32 cellular contexts compared by ENCODE assay signal in the genomic region with DNA sequence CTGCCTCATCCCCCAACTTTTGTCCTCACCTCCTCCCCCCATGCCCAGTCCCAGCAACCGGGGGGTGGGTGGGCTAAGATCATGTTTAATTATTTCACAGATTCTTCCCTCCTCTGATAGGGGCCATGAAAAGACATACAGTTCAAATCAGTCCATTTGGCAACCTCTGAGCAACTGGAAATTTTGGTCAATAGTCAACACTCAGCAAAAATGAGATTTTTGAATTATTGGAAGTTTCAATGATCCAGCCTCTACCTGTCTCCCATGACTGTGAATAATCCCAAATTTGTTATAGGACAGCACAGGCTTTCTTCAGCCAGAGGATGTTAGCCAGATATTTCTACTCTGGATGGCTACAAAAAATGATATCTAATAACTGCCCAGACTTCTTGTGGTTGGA.
DNase-seq lines count a peak whose midpoint lies in the region; ATAC-seq, FAIRE-seq and TF ChIP-seq lines count a peak whose summit lies in the region.
"Had no signal": no experiment of that assay in that cellular context is flagged by ENCODE, and none has a peak within 500 bp of the region (broad histone marks: within the 10 kb centered on the region; RNA-seq: fewer than 3 reads in every experiment).

No MANE protein-coding gene starts in this region.

- H3K79me2 ChIP-seq in HepG2 (ENCODE audit: insufficient read depth, low read length), result no peaks in the 10 kb centered on the region

- no peak for TF ChIP-seq POLR2A in HepG2 (IDR thresholded peaks at IDR 0.05; ENCODE audit: insufficient read depth in 1 of 2, low read depth in 2 of 2, low read length in 2 of 2)
- TF ChIP-seq POLR2A in right lobe of liver (IDR thresholded peaks at IDR 0.05), result no peak
- no peak for TF ChIP-seq POLR2A in A549 (IDR thresholded peaks at IDR 0.05; ENCODE audit: low read length)
- no peak for TF ChIP-seq POLR2A in IMR-90 (IDR thresholded peaks at IDR 0.05; ENCODE audit: low read depth, low read length)

- H3K79me1 ChIP-seq in IMR-90 (ENCODE audit: low read depth in 1 of 2, low read length in 2 of 2), result no peaks in the 10 kb centered on the region

- BruUV-seq in HepG2 (replicated peaks; lab: Mats Ljungman, UMichigan) (no TSS peak), IMR-90 (replicated peaks; lab: Mats Ljungman, UMichigan) (no TSS peak)

- H2BK20ac ChIP-seq in IMR-90 (ENCODE audit: low read depth, low read length), result no peak overlapping the region

- no peak overlapping the region for H3K56ac ChIP-seq in IMR-90 (ENCODE audit: extremely low read depth, insufficient read depth, low read length)

- no peak overlapping the region for H2AK9ac ChIP-seq in IMR-90 (replicated peaks; ENCODE audit: low read depth, low read length, poor library complexity)

- no peak for TF ChIP-seq CTCF in HepG2 (CRISPR knock-in tag; IDR thresholded peaks at IDR 0.05)
- TF ChIP-seq CTCF in right lobe of liver (IDR thresholded peaks at IDR 0.05), result no peak
- TF ChIP-seq CTCF in A549 (IDR thresholded peaks at IDR 0.05), result no peak
- TF ChIP-seq CTCF in IMR-90 (conservative IDR thresholded peaks at IDR 0.05; ENCODE audit: low read depth, low read length), result no peak

- H4K20me1 ChIP-seq in HepG2 (ENCODE audit: insufficient read depth, low read length), result no peaks in the 10 kb centered on the region
- H4K20me1 ChIP-seq in IMR-90 (ENCODE audit: insufficient read depth, low read length), result no peaks in the 10 kb centered on the region
- H4K20me1 ChIP-seq: BLaER1; BLaER1 treated with 17β-estradiol and CSF1 and Interleukin-3, amounts not matched to agents 10 nM and 100 nM had no signal

- H3K14ac ChIP-seq in IMR-90 (replicated peaks; ENCODE audit: low read depth, low read length), result no peak overlapping the region

- no peak overlapping the region for H2AK5ac ChIP-seq in IMR-90 (ENCODE audit: low read depth, low read length)

- TF ChIP-seq RAD21 in HepG2 (CRISPR knock-in tag; IDR thresholded peaks at IDR 0.05) (no peak), A549 (conservative IDR thresholded peaks at IDR 0.05 in 1 of 2, IDR thresholded peaks at IDR 0.05 in 1 of 2) (no peak), IMR-90 (IDR thresholded peaks at IDR 0.05; ENCODE audit: low read length) (no peak)

- H3K4me1 ChIP-seq in HepG2 (ENCODE audit: insufficient read depth, low read length), result peaks cover 9% of the 10 kb centered on the region; the same call in 1 of the 2 replicates
- no peaks in the 10 kb centered on the region for H3K4me1 ChIP-seq in right lobe of liver
- peaks cover 14% of the 10 kb centered on the region for H3K4me1 ChIP-seq in A549
- H3K4me1 ChIP-seq in IMR-90 (ENCODE audit: control insufficient read depth, insufficient read depth, low read length), result peaks cover 9% of the 10 kb centered on the region
- H3K4me1 ChIP-seq: BLaER1; BLaER1 treated with 17β-estradiol and CSF1 and Interleukin-3, amounts not matched to agents 10 nM and 100 nM had no signal

- dilution Hi-C loops in IMR-90 (cut with HindIII; ENCODE audit: low sequenced_read_pairs, unreplicated experiment), result no loop called here

- no peak overlapping the region for H3K27ac ChIP-seq in HepG2 (ENCODE audit: extremely low read length, insufficient read depth, low read length)
- H3K27ac ChIP-seq in right lobe of liver, result no peak overlapping the region
- no peak overlapping the region for H3K27ac ChIP-seq in A549
- no peak overlapping the region for H3K27ac ChIP-seq in IMR-90 (ENCODE audit: insufficient read depth, low read length)
- H3K27ac ChIP-seq: 22Rv1; BLaER1; BLaER1 treated with 17β-estradiol and CSF1 and Interleukin-3, amounts not matched to agents 10 nM and 100 nM; C4-2B had no signal

- H3K27me3 ChIP-seq in HepG2 (ENCODE audit: control insufficient read depth in 1 of 2, insufficient read depth in 2 of 2, low read length in 2 of 2), result no peaks in the 10 kb centered on the region
- H3K27me3 ChIP-seq in right lobe of liver, result no peaks in the 10 kb centered on the region
- H3K27me3 ChIP-seq in IMR-90 (ENCODE audit: control insufficient read depth, insufficient read depth, low read length), result no peaks in the 10 kb centered on the region
- H3K27me3 ChIP-seq: BE2C, BLaER1 had no signal

- TF ChIP-seq EP300 in HepG2 (IDR thresholded peaks at IDR 0.05; ENCODE audit: low read depth in 2 of 2, low read length in 2 of 2) (no peak), HepG2 (CRISPR knock-in tag; IDR thresholded peaks at IDR 0.05; ENCODE audit: borderline replicate concordance) (no peak), A549 (IDR thresholded peaks at IDR 0.05) (no peak)

- no peaks in the 10 kb centered on the region for H3K9me3 ChIP-seq in HepG2 (ENCODE audit: low read length)
- no peaks in the 10 kb centered on the region for H3K9me3 ChIP-seq in right lobe of liver
- H3K9me3 ChIP-seq in A549, result no peaks in the 10 kb centered on the region
- H3K9me3 ChIP-seq in IMR-90 (ENCODE audit: control insufficient read depth, insufficient read depth, low read length), result no peaks in the 10 kb centered on the region
- H3K9me3 ChIP-seq: BE2C, BLaER1 had no signal

- H3K9ac ChIP-seq in HepG2 (ENCODE audit: insufficient read depth, low read depth, low read length) (no peak overlapping the region), IMR-90 (ENCODE audit: low read depth, low read length) (no peak overlapping the region)
- H3K9ac ChIP-seq: BLaER1; BLaER1 treated with 17β-estradiol and CSF1 and Interleukin-3, amounts not matched to agents 10 nM and 100 nM had no signal

- no peak overlapping the region for H3K4ac ChIP-seq in IMR-90 (ENCODE audit: low read depth, low read length)

- H3K4me2 ChIP-seq in HepG2 (ENCODE audit: low read depth, low read length), result no peak overlapping the region
- H3K4me2 ChIP-seq in A549, result no peak overlapping the region
- no peak overlapping the region for H3K4me2 ChIP-seq in IMR-90 (ENCODE audit: low read depth, low read length)
- H3K4me2 ChIP-seq: BLaER1; BLaER1 treated with 17β-estradiol and CSF1 and Interleukin-3, amounts not matched to agents 10 nM and 100 nM had no signal

- H3K18ac ChIP-seq in IMR-90 (ENCODE audit: low read depth, low read length), result no peak overlapping the region

- POLR2A ChIA-PET in HepG2 (lab: Yijun Ruan, JAX), result no interaction called here
- POLR2A ChIA-PET in A549 (lab: Yijun Ruan, JAX), result no interaction called here
- POLR2A ChIA-PET in IMR-90 (lab: Charles Lee; ENCODE audit: unreplicated experiment), result no interaction called here

- H3K36me3 ChIP-seq in HepG2 (replicated peaks in 1 of 2; ENCODE audit: control insufficient read depth in 1 of 2, insufficient read depth in 2 of 2, low read length in 2 of 2), result no peaks in the 10 kb centered on the region
- H3K36me3 ChIP-seq in right lobe of liver, result no peaks in the 10 kb centered on the region
- no peaks in the 10 kb centered on the region for H3K36me3 ChIP-seq in IMR-90 (ENCODE audit: control insufficient read depth, insufficient read depth, low read length)
- H3K36me3 ChIP-seq: BE2C; BLaER1; BLaER1 treated with 17β-estradiol and CSF1 and Interleukin-3, amounts not matched to agents 10 nM and 100 nM had no signal

- CTCF ChIA-PET in HepG2 (lab: Yijun Ruan, JAX; ENCODE audit: low intra/inter-chr PET ratio, low total read pairs) (no interaction called here), A549 (lab: Yijun Ruan, JAX) (no interaction called here), IMR-90 (lab: Yijun Ruan, JAX) (no interaction called here)

- H3K4me3 ChIP-seq in HepG2 (replicated peaks in 1 of 3; ENCODE audit: insufficient read depth in 1 of 3, low read depth in 2 of 3, low read length in 3 of 3) (no peak overlapping the region), right lobe of liver (no peak overlapping the region), A549 (no peak overlapping the region), IMR-90 (ENCODE audit: insufficient read depth, low read depth, low read length) (no peak overlapping the region)
- H3K4me3 ChIP-seq: BLaER1; BLaER1 treated with 17β-estradiol and CSF1 and Interleukin-3, amounts not matched to agents 10 nM and 100 nM had no signal

- ATAC-seq in HepG2, result no peak
- ATAC-seq in right lobe of liver, result no peak
- ATAC-seq in A549, result no peak
- ATAC-seq in IMR-90 (ENCODE audit: low read depth), result no peak
- ATAC-seq in GM19328 (IDR thresholded peaks at IDR 0.05; ENCODE audit: unreplicated experiment), result no peak
- ATAC-seq: CD8-positive, alpha-beta T cell had no signal

- in situ Hi-C loops in HepG2 (cut with HindIII; ENCODE audit: extremely low pct_ligation_motif_present, low pct_unique_long_range_greater_than_20kb), result no loop called here
- in situ Hi-C loops in IMR-90 (cut with MboI; ENCODE audit: low sequenced_read_pairs), result no loop called here

- H4K8ac ChIP-seq in IMR-90 (ENCODE audit: low read depth in 2 of 2, low read length in 2 of 2), result no peak overlapping the region

- H2BK15ac ChIP-seq in IMR-90 (ENCODE audit: low read depth, low read length), result no peak overlapping the region; the same call in 2 of the 3 replicates

- no peak overlapping the region for H2AFZ ChIP-seq in HepG2 (ENCODE audit: low read length)
- H2AFZ ChIP-seq in IMR-90 (replicated peaks; ENCODE audit: low read length, poor library complexity), result no peak overlapping the region

- no peak overlapping the region; the same call in 1 of the 2 replicates for H4K5ac ChIP-seq in IMR-90 (ENCODE audit: low read depth, low read length)

- H2BK5ac ChIP-seq in IMR-90 (ENCODE audit: low read depth, low read length, poor library complexity, severe bottlenecking), result no peak overlapping the region

- peaks cover 6% of the 10 kb centered on the region; the same call in 1 of the 2 replicates for H3K9me1 ChIP-seq in IMR-90 (ENCODE audit: insufficient read depth, low read length)

- WGBS in HepG2 (ENCODE audit: low lambda C conversion rate), result 0% methylated on average over 1 of the region's 1 CpG
- WGBS in right lobe of liver (ENCODE audit: insufficient coverage, low coverage, low lambda C conversion rate, missing lambda C conversion rate), result 50% methylated on average over 1 of the region's 1 CpG
- WGBS in A549 (ENCODE audit: missing lambda C conversion rate), result 19% methylated on average over 1 of the region's 1 CpG
- WGBS in IMR-90 (ENCODE audit: extremely low coverage in 2 of 2, insufficient read length in 1 of 2), 2 experiments, result no CpG with 5 or more reads among the region's 1 CpG

- no peak overlapping the region for H2BK120ac ChIP-seq in IMR-90 (ENCODE audit: low read depth, low read length)

- intact Hi-C loops in HepG2 (cut with micrococcal nuclease; ENCODE audit: unreplicated experiment) (no loop called here), right lobe of liver (cut with DNase I) (no loop called here), IMR-90 (cut with micrococcal nuclease) (no loop called here)

- no peak overlapping the region for H4K91ac ChIP-seq in IMR-90 (ENCODE audit: insufficient read depth, low read depth, low read length)

- no peak overlapping the region for H3K23ac ChIP-seq in IMR-90 (ENCODE audit: low read depth, low read length)

- no peak for FAIRE-seq in HepG2 (lab: Jason Lieb, UNC)
- no peak for FAIRE-seq in A549 (lab: Jason Lieb, UNC)
- FAIRE-seq: A204.1, D721Med had no signal

- no peak for DNase-seq in HepG2 (ENCODE audit: low spot score)
- no peak for DNase-seq in right lobe of liver
- no peak for DNase-seq in A549 (ENCODE audit: low read depth in 1 of 2, low spot score in 1 of 2)
- DNase-seq in IMR-90, result no peak
- no peak for DNase-seq in activated T-cell treated with anti-CD3 and anti-CD28 coated beads, Interleukin-2, amount 50 U/mL, for 1 hour
- DNase-seq: 8988T; ACHN; AML-193; BE2C; C1 segment of cervical spinal cord; Caco-2; Calu3; CD4-positive, alpha-beta memory T cell; CD4-positive, alpha-beta T cell; CD4-positive, CD25-positive, alpha-beta regulatory T cell; CD8-positive, alpha-beta memory T cell; CD8-positive, alpha-beta T cell; COR-L47; DMS 273 treated with DMSO at 0.1 percent for 48 hours; DMS153; DMS53; DMS79; DMS79 treated with DMSO at 0.1 percent for 48 hours; DND-41; EL had no signal
